8 cellular contexts compared by ENCODE assay signal in the genomic region with DNA sequence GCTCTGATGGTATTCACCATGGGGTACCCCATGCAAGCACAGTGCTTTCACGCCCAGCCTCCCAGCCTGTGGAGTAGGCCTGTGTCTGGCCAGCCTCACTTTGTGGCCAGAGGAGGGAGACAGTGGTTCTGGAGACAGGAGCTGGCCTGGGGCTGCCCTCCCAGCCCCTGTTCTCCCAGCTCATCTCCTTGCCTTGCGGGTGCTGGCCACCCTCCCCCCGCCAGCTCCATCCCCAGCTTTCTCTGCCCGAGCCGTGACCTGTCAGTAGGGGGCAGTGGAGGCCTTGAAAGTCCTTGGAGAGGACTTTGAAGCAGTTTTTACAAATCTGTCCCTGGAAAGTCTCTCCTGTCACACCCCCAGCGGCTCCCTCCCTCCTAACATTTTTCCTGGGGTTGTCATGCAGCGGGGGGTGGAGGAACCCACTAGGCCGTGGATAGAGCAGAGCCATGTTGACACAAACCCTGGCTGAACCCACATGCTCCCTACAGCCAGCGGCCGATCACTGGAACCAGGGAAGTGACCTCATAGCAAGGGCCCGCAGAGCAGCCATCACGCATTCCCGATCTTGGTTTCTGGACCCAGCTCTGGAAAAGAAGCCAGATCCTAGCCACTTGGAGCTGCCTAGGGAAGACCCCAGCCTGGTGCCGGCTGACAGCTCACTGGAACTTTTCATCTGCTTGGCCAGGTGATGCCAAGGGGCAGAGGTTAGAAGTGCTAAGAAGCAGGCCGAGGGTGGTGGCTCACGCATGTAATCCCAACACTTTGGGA.
DNase-seq lines count a peak whose midpoint lies in the region; ATAC-seq lines count a peak whose summit lies in the region.

No MANE protein-coding gene starts in this region.

- H3K4me3 ChIP-seq in mesendoderm (ENCODE audit: low read length) = no peak overlapping the region

- H3K4me2 ChIP-seq in mesendoderm (ENCODE audit: low read length) = no peak overlapping the region

- H2AK5ac ChIP-seq in mesendoderm (ENCODE audit: low read length) = no peak overlapping the region

- H3K27ac Mint-ChIP-seq in effector memory CD8-positive, alpha-beta T cell = peak overlapping the region; percentile 22 to 49

- H3K4me1 ChIP-seq in mesendoderm (ENCODE audit: control insufficient read depth, low read depth, low read length) = peaks cover 17% of the 10 kb centered on the region

- no peaks in the 10 kb centered on the region for H3K27me3 Mint-ChIP-seq in effector memory CD8-positive, alpha-beta T cell

- H3K36me3 ChIP-seq in mesendoderm (ENCODE audit: control insufficient read depth, insufficient read depth, low read length) = no peaks in the 10 kb centered on the region

- no peak overlapping the region for H2BK120ac ChIP-seq in mesendoderm (ENCODE audit: low read depth, low read length)

- H2BK15ac ChIP-seq in mesendoderm (replicated peaks; ENCODE audit: low read depth) = no peak overlapping the region

- peaks cover 48 to 63% of the 10 kb centered on the region in 2 donors for H3K4me1 Mint-ChIP-seq in effector memory CD8-positive, alpha-beta T cell (ENCODE audit: low read depth in 2 of 2)

- H3K79me1 ChIP-seq in mesendoderm (ENCODE audit: low read length) = peaks cover 51% of the 10 kb centered on the region

- peak; percentile 64 for DNase-seq in NK-92 treated with Interleukin-12 subunit alpha and Interleukin-12 subunit beta, amount 100 ng/mL, for 24 hours (lab: John Stamatoyannopoulos, UW)
- no peak for DNase-seq in NK-92 (lab: John Stamatoyannopoulos, UW; ENCODE audit: unreplicated experiment)
- peak; percentile 30 for DNase-seq in NCI-H345 (lab: John Stamatoyannopoulos, UW)
- peak; percentile 95 for DNase-seq in activated CD8-positive, alpha-beta memory T cell treated with anti-CD3 and anti-CD28 coated beads for 24 hours
- peak; percentile 77 to 86 (median 85) for DNase-seq in effector memory CD8-positive, alpha-beta T cell
- DNase-seq in mesendoderm = peak; percentile 99
- peak; percentile 63 to 71 for DNase-seq in stimulated activated CD8-positive, alpha-beta memory T cell treated with anti-CD3 and anti-CD28 coated beads, Interleukin-15, amount 100 ng/mL, for 48 hours (ENCODE audit: low read depth in 2 of 2)

- peaks cover 13% of the 10 kb centered on the region for H3K36me3 Mint-ChIP-seq in effector memory CD8-positive, alpha-beta T cell (ENCODE audit: insufficient read depth)

- H4K5ac ChIP-seq in mesendoderm (ENCODE audit: low read length) = no peak overlapping the region

- H3K9ac ChIP-seq in mesendoderm (ENCODE audit: low read length) = peak overlapping the region; percentile 8

- peak; percentile 54 for ATAC-seq in effector memory CD8-positive, alpha-beta T cell (replicated peaks)
- ATAC-seq in HG02571 (IDR thresholded peaks at IDR 0.05; ENCODE audit: unreplicated experiment) = no peak

- no peak overlapping the region for H2BK5ac ChIP-seq in mesendoderm (ENCODE audit: low read length)

- H3K56ac ChIP-seq in mesendoderm (ENCODE audit: low read length) = peak overlapping the region; percentile 18

- no peaks in the 10 kb centered on the region for H3K9me3 Mint-ChIP-seq in effector memory CD8-positive, alpha-beta T cell

- no peak overlapping the region for H3K18ac ChIP-seq in mesendoderm (ENCODE audit: low read length)

- no peak overlapping the region for H3K27ac ChIP-seq in mesendoderm (ENCODE audit: low read depth, low read length)

- no peaks in the 10 kb centered on the region for H3K27me3 ChIP-seq in mesendoderm (ENCODE audit: insufficient read depth, low read length, poor library complexity)

- H3K4me3 Mint-ChIP-seq in effector memory CD8-positive, alpha-beta T cell = peak overlapping the region; percentile 46 to 49

- no peak overlapping the region for H3K23ac ChIP-seq in mesendoderm (ENCODE audit: low read length)

- peaks cover 29% of the 10 kb centered on the region for H3K79me2 ChIP-seq in mesendoderm (ENCODE audit: control insufficient read depth, insufficient read depth, low read length)

- no peak overlapping the region for H3K4ac ChIP-seq in mesendoderm (ENCODE audit: low read depth, low read length)

- H4K8ac ChIP-seq in mesendoderm (ENCODE audit: low read depth, low read length) = no peak overlapping the region

- WGBS in mesendoderm (ENCODE audit: extremely low coverage, insufficient coverage, low lambda C conversion rate) = no CpG with 5 or more reads among the region's 16 CpGs
